ENCODE assay signal across 8 cellular contexts in genomic region chr3:184777566-184778356, GRCh38.
DNase-seq lines count a peak whose midpoint lies in the region; ATAC-seq, FAIRE-seq and TF ChIP-seq lines count a peak whose summit lies in the region.

No MANE protein-coding gene starts in this region.

- FAIRE-seq in RCC 7860 (lab: Jason Lieb, UNC): peak; percentile 57

- no peak overlapping the region for H3K27ac Mint-ChIP-seq in activated T-cell treated with anti-CD3 and anti-CD28 coated beads, Interleukin-2, amount 50 U/mL, for 24 hours
- peak overlapping the region in 1 of 3 experiments; percentile 13 for H3K27ac Mint-ChIP-seq in nephron
- H3K27ac Mint-ChIP-seq in stimulated activated naive B cell treated with anti-CD40 and anti-IgM and Interleukin-4, amounts not matched to agents 10 μg/mL and 1 μg/mL and 100 μg/mL, for 72 hours: no peak overlapping the region

- H3K9me3 Mint-ChIP-seq in activated T-cell treated with anti-CD3 and anti-CD28 coated beads, Interleukin-2, amount 50 U/mL, for 24 hours: no peaks in the 10 kb centered on the region
- no peaks in the 10 kb centered on the region for H3K9me3 Mint-ChIP-seq in nephron
- H3K9me3 Mint-ChIP-seq in stimulated activated naive B cell treated with anti-CD40 and anti-IgM and Interleukin-4, amounts not matched to agents 10 μg/mL and 1 μg/mL and 100 μg/mL, for 72 hours: no peaks in the 10 kb centered on the region

- no peaks in the 10 kb centered on the region for H3K9me3 ChIP-seq in BLaER1

- DNase-seq in LNCaP clone FGC (ENCODE audit: low read depth) (peak; percentile 93), RCC 7860 (ENCODE audit: low spot score) (peak; percentile 62), fibroblast of gingiva (ENCODE audit: low read depth) (peak; percentile 95)
- peak; percentile 78 for DNase-seq in activated T-cell treated with anti-CD3 and anti-CD28 coated beads, Interleukin-2, amount 50 U/mL, for 24 hours
- peak; percentile 77 for DNase-seq in stimulated activated naive B cell treated with anti-CD40 and anti-IgM and Interleukin-4, amounts not matched to agents 10 μg/mL and 1 μg/mL and 100 μg/mL, for 72 hours

- H3K4me3 Mint-ChIP-seq in activated T-cell treated with anti-CD3 and anti-CD28 coated beads, Interleukin-2, amount 50 U/mL, for 24 hours: no peak overlapping the region
- H3K4me3 Mint-ChIP-seq in nephron: no peak overlapping the region
- no peak overlapping the region for H3K4me3 Mint-ChIP-seq in stimulated activated naive B cell treated with anti-CD40 and anti-IgM and Interleukin-4, amounts not matched to agents 10 μg/mL and 1 μg/mL and 100 μg/mL, for 72 hours

- H3K4me2 ChIP-seq in BLaER1: peak overlapping the region; percentile 84

- no peaks in the 10 kb centered on the region for H4K20me1 ChIP-seq in BLaER1

- peaks cover 51% of the 10 kb centered on the region for H3K4me1 ChIP-seq in BLaER1

- no peaks in the 10 kb centered on the region for H3K27me3 ChIP-seq in BLaER1

- peaks cover 17% of the 10 kb centered on the region for H3K27me3 Mint-ChIP-seq in activated T-cell treated with anti-CD3 and anti-CD28 coated beads, Interleukin-2, amount 50 U/mL, for 24 hours
- peaks cover 12% of the 10 kb centered on the region for H3K27me3 Mint-ChIP-seq in nephron (ENCODE audit: low read depth)
- peaks cover 29 to 39% of the 10 kb centered on the region in 2 donors for H3K27me3 Mint-ChIP-seq in stimulated activated naive B cell treated with anti-CD40 and anti-IgM and Interleukin-4, amounts not matched to agents 10 μg/mL and 1 μg/mL and 100 μg/mL, for 72 hours

- peak; percentile 87 for TF ChIP-seq CTCF in LNCaP clone FGC (IDR thresholded peaks at IDR 0.05; ENCODE audit: control insufficient read depth, extremely low read depth, insufficient read depth)
- TF ChIP-seq CTCF in nephron (IDR thresholded peaks at IDR 0.05; ENCODE audit: unreplicated experiment in 3 of 3): peak; percentile 86 to 93 (median 89)

- ATAC-seq in GM19468 (IDR thresholded peaks at IDR 0.05; ENCODE audit: extremely low read depth, unreplicated experiment): peak; percentile 58
- ATAC-seq in stimulated activated naive B cell treated with anti-CD40 and anti-IgM and Interleukin-4, amounts not matched to agents 10 μg/mL and 1 μg/mL and 100 μg/mL, for 72 hours (replicated peaks): peak; percentile 98

- no peak overlapping the region for H3K9ac ChIP-seq in BLaER1

- H3K27ac ChIP-seq in BLaER1: no peak overlapping the region

- no peak overlapping the region for H3K4me3 ChIP-seq in BLaER1
- H3K4me3 ChIP-seq in LNCaP clone FGC (ENCODE audit: low read depth, low read length): no peak overlapping the region

- no peaks in the 10 kb centered on the region for H3K4me1 Mint-ChIP-seq in activated T-cell treated with anti-CD3 and anti-CD28 coated beads, Interleukin-2, amount 50 U/mL, for 24 hours (ENCODE audit: low read depth)
- H3K4me1 Mint-ChIP-seq in nephron: peaks cover 52% of the 10 kb centered on the region
- H3K4me1 Mint-ChIP-seq in stimulated activated naive B cell treated with anti-CD40 and anti-IgM and Interleukin-4, amounts not matched to agents 10 μg/mL and 1 μg/mL and 100 μg/mL, for 72 hours: peaks cover 0 to 2% of the 10 kb centered on the region in 2 donors

- no peaks in the 10 kb centered on the region for H3K36me3 ChIP-seq in BLaER1

- no peaks in the 10 kb centered on the region for H3K36me3 Mint-ChIP-seq in activated T-cell treated with anti-CD3 and anti-CD28 coated beads, Interleukin-2, amount 50 U/mL, for 24 hours (ENCODE audit: low read depth)
- no peaks in the 10 kb centered on the region for H3K36me3 Mint-ChIP-seq in nephron (ENCODE audit: low read depth)
- no peaks in the 10 kb centered on the region for H3K36me3 Mint-ChIP-seq in stimulated activated naive B cell treated with anti-CD40 and anti-IgM and Interleukin-4, amounts not matched to agents 10 μg/mL and 1 μg/mL and 100 μg/mL, for 72 hours
